1 cellular context compared by ENCODE assay signal in the genomic region with DNA sequence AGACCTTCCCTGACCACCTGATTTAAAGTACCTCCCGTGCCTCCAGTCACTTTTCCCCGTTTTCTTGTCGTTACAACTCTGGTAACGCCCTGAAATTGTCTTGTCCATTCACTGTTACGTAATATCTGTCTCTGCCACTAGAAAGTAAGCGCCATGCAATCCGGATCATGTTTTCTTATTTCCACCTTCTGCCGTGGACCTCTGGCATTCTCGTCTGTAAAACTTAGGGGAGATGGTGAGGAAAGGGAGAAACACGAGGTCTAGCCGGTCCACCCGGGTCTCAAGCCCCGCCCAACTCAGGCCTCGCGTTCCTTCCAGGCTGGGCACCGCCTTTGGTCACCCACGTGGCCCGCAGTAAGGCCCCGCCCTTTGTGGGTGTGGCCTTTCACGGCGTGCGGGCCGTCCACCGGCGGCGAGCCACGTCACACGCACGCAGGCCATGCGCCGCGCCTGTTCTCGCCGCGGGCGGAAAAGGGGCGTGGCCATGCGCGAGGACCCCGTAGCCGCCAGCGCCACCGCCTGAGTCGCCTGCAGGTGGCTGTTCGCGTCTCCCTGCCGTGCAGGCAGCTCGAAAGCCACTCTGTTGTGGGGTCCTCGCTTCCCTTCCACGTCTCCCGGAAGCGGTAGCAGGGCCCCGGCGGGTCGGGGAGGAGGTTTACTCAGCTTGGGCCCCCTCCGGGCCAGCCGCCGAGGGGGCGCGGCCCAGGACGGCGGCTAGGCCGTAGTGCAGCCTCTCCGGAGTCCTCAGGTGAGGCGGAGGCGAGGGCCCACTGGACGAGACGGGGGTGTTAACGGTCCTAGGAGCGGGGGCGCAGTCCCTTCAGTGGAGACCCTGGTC.
TF ChIP-seq lines count a peak whose summit lies in the region.

A gene with protein sequence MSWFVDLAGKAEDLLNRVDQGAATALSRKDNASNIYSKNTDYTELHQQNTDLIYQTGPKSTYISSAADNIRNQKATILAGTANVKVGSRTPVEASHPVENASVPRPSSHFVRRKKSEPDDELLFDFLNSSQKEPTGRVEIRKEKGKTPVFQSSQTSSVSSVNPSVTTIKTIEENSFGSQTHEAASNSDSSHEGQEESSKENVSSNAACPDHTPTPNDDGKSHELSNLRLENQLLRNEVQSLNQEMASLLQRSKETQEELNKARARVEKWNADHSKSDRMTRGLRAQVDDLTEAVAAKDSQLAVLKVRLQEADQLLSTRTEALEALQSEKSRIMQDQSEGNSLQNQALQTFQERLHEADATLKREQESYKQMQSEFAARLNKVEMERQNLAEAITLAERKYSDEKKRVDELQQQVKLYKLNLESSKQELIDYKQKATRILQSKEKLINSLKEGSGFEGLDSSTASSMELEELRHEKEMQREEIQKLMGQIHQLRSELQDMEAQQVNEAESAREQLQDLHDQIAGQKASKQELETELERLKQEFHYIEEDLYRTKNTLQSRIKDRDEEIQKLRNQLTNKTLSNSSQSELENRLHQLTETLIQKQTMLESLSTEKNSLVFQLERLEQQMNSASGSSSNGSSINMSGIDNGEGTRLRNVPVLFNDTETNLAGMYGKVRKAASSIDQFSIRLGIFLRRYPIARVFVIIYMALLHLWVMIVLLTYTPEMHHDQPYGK (plus strand): TSS at position 597 of the 838 bp plus-strand sequence. CDS start 3,133 bp downstream, outside the sequence.

TF ChIP-seq in A549, 52 proteins besides CTCF, POLR2A, EP300 and RAD21 (continued from another document):
- TF ChIP-seq, protein P1, sequence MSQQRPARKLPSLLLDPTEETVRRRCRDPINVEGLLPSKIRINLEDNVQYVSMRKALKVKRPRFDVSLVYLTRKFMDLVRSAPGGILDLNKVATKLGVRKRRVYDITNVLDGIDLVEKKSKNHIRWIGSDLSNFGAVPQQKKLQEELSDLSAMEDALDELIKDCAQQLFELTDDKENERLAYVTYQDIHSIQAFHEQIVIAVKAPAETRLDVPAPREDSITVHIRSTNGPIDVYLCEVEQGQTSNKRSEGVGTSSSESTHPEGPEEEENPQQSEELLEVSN (IDR thresholded peaks at IDR 0.05; ENCODE audit: borderline replicate concordance, low read depth) = peak; percentile 90
- no peak for TF ChIP-seq TFCP2L1 (CRISPR knock-in tag; IDR thresholded peaks at IDR 0.05)
- no peak for TF ChIP-seq ZFP36 (IDR thresholded peaks at IDR 0.05; ENCODE audit: borderline replicate concordance, partially characterized antibody)
- TF ChIP-seq, protein P2, sequence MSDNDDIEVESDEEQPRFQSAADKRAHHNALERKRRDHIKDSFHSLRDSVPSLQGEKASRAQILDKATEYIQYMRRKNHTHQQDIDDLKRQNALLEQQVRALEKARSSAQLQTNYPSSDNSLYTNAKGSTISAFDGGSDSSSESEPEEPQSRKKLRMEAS (IDR thresholded peaks at IDR 0.05) = peak; percentile 99
- no peak for TF ChIP-seq NFE2L2 (conservative IDR thresholded peaks at IDR 0.05; ENCODE audit: low read length)
- no peak for TF ChIP-seq FOSL2 (IDR thresholded peaks at IDR 0.05)
- TF ChIP-seq FOSL2 (CRISPR knock-in tag; IDR thresholded peaks at IDR 0.05) = peak; percentile 42
- TF ChIP-seq, protein P3, sequence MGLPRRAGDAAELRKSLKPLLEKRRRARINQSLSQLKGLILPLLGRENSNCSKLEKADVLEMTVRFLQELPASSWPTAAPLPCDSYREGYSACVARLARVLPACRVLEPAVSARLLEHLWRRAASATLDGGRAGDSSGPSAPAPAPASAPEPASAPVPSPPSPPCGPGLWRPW (IDR thresholded peaks at IDR 0.05) = no peak
- no peak for TF ChIP-seq POLR2AphosphoS2 (conservative IDR thresholded peaks at IDR 0.05; ENCODE audit: low read length)
- no peak for TF ChIP-seq HDAC2 (IDR thresholded peaks at IDR 0.05)
- TF ChIP-seq RCOR1 (IDR thresholded peaks at IDR 0.05; ENCODE audit: low read depth, low read length) = no peak
- no peak for TF ChIP-seq RFX5 (IDR thresholded peaks at IDR 0.05)
- peak; percentile 24 to 83; a peak in 2 of 4 replicates for TF ChIP-seq CEBPB (IDR thresholded peaks at IDR 0.05)
- TF ChIP-seq HOXB13 (CRISPR knock-in tag; IDR thresholded peaks at IDR 0.05; ENCODE audit: low read depth) = peak; percentile 65; the same call in 1 of the 2 replicates
- TF ChIP-seq NPAS2 (CRISPR knock-in tag; IDR thresholded peaks at IDR 0.05; ENCODE audit: borderline replicate concordance) = no peak
- TF ChIP-seq, protein P4, sequence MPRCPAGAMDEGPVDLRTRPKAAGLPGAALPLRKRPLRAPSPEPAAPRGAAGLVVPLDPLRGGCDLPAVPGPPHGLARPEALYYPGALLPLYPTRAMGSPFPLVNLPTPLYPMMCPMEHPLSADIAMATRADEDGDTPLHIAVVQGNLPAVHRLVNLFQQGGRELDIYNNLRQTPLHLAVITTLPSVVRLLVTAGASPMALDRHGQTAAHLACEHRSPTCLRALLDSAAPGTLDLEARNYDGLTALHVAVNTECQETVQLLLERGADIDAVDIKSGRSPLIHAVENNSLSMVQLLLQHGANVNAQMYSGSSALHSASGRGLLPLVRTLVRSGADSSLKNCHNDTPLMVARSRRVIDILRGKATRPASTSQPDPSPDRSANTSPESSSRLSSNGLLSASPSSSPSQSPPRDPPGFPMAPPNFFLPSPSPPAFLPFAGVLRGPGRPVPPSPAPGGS (IDR thresholded peaks at IDR 0.05) = peak; percentile 65; the same call in 2 of the 3 replicates
- TF ChIP-seq, protein P5, sequence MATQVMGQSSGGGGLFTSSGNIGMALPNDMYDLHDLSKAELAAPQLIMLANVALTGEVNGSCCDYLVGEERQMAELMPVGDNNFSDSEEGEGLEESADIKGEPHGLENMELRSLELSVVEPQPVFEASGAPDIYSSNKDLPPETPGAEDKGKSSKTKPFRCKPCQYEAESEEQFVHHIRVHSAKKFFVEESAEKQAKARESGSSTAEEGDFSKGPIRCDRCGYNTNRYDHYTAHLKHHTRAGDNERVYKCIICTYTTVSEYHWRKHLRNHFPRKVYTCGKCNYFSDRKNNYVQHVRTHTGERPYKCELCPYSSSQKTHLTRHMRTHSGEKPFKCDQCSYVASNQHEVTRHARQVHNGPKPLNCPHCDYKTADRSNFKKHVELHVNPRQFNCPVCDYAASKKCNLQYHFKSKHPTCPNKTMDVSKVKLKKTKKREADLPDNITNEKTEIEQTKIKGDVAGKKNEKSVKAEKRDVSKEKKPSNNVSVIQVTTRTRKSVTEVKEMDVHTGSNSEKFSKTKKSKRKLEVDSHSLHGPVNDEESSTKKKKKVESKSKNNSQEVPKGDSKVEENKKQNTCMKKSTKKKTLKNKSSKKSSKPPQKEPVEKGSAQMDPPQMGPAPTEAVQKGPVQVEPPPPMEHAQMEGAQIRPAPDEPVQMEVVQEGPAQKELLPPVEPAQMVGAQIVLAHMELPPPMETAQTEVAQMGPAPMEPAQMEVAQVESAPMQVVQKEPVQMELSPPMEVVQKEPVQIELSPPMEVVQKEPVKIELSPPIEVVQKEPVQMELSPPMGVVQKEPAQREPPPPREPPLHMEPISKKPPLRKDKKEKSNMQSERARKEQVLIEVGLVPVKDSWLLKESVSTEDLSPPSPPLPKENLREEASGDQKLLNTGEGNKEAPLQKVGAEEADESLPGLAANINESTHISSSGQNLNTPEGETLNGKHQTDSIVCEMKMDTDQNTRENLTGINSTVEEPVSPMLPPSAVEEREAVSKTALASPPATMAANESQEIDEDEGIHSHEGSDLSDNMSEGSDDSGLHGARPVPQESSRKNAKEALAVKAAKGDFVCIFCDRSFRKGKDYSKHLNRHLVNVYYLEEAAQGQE (IDR thresholded peaks at IDR 0.05) = 0 out of 2 replicates have a peak, but pooled peaks have one; percentile 20
- TF ChIP-seq GATA3 (IDR thresholded peaks at IDR 0.05; ENCODE audit: borderline replicate concordance) = no peak
- TF ChIP-seq MAZ (IDR thresholded peaks at IDR 0.05; ENCODE audit: borderline replicate concordance, low read depth, low read length) = no peak
- TF ChIP-seq, protein P6, sequence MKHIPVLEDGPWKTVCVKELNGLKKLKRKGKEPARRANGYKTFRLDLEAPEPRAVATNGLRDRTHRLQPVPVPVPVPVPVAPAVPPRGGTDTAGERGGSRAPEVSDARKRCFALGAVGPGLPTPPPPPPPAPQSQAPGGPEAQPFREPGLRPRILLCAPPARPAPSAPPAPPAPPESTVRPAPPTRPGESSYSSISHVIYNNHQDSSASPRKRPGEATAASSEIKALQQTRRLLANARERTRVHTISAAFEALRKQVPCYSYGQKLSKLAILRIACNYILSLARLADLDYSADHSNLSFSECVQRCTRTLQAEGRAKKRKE (CRISPR knock-in tag; IDR thresholded peaks at IDR 0.05; ENCODE audit: low read depth) = no peak
- TF ChIP-seq SREBF2 (IDR thresholded peaks at IDR 0.05) = no peak
- TF ChIP-seq ZSCAN20 (CRISPR knock-in tag; IDR thresholded peaks at IDR 0.05) = no peak
- TF ChIP-seq, protein P7, sequence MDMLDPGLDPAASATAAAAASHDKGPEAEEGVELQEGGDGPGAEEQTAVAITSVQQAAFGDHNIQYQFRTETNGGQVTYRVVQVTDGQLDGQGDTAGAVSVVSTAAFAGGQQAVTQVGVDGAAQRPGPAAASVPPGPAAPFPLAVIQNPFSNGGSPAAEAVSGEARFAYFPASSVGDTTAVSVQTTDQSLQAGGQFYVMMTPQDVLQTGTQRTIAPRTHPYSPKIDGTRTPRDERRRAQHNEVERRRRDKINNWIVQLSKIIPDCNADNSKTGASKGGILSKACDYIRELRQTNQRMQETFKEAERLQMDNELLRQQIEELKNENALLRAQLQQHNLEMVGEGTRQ (IDR thresholded peaks at IDR 0.05) = peak; percentile 94
- TF ChIP-seq BHLHE40 (IDR thresholded peaks at IDR 0.05; ENCODE audit: low read depth, low read length) = no peak
- no peak for TF ChIP-seq KDM1A (IDR thresholded peaks at IDR 0.05; ENCODE audit: low read depth)
- no peak for TF ChIP-seq FOSB (CRISPR knock-in tag; IDR thresholded peaks at IDR 0.05)
- TF ChIP-seq CHD2 (IDR thresholded peaks at IDR 0.05; ENCODE audit: low read length, partially characterized antibody) = no peak
- no peak for TF ChIP-seq TP53 (CRISPR knock-in tag; IDR thresholded peaks at IDR 0.05)
